Comparison of ENCODE assay signal across 28 cellular contexts in genomic region chr5:37882636-37883035, GRCh38. TPM values are rescaled to one million over a fixed set of nuclear protein-coding genes. Genes with fewer than 3 reads are reported as not detected.
A peak's percentile ranks its signal among the peaks of the same experiment; 100 is the strongest.
DNase-seq lines count a peak whose midpoint lies in the region; ATAC-seq, FAIRE-seq and TF ChIP-seq lines count a peak whose summit lies in the region.
"Had no signal": no experiment of that assay in that cellular context is flagged by ENCODE, and none has a peak within 500 bp of the region (broad histone marks: within the 10 kb centered on the region; RNA-seq: fewer than 3 reads in every experiment).

No MANE protein-coding gene starts in this region.

- no peaks in the 10 kb centered on the region for H3K36me3 ChIP-seq in GM23248 (ENCODE audit: low read depth)
- H3K36me3 ChIP-seq in tibial artery: no peaks in the 10 kb centered on the region
- H3K36me3 ChIP-seq: cardiac muscle cell, gastrocnemius medialis, neural progenitor cell, Peyer's patch, sigmoid colon, tibial nerve had no signal

- TF ChIP-seq CTCF in fibroblast of villous mesenchyme (IDR thresholded peaks at IDR 0.05; ENCODE audit: insufficient read depth, low read depth, low read length) (no peak), tibial artery (IDR thresholded peaks at IDR 0.05) (no peak)

- H3K9me3 ChIP-seq in GM23248 (ENCODE audit: low read depth) (no peaks in the 10 kb centered on the region), tibial artery (no peaks in the 10 kb centered on the region)
- H3K9me3 ChIP-seq: gastrocnemius medialis, Peyer's patch, sigmoid colon, tibial nerve had no signal

- H3K4me2 ChIP-seq in GM23248 (ENCODE audit: unreplicated experiment): no peak overlapping the region
- H3K4me2 ChIP-seq: neural progenitor cell had no signal

- peak; percentile 17 for DNase-seq in GM23248
- peak; percentile 69 for DNase-seq in amniotic epithelial cell (ENCODE audit: low read depth)
- peak; percentile 84 for DNase-seq in fibroblast of villous mesenchyme (ENCODE audit: low read depth)
- DNase-seq in myocyte (ENCODE audit: low read depth): peak; percentile 60
- DNase-seq in urothelium cell line (ENCODE audit: low spot score): no peak
- DNase-seq in amygdala (lab: John Stamatoyannopoulos, UW): no peak
- no peak for DNase-seq in tibial artery
- DNase-seq: activated CD8-positive, alpha-beta T cell treated with anti-CD3 and anti-CD28 coated beads for 36 hours; activated naive CD4-positive, alpha-beta T cell treated with anti-CD3 and anti-CD28 coated beads, Interleukin-2, amount 10 ng/mL, durations not matched to agents 7 days and 5 days; amniotic stem cell; DMS153; gastrocnemius medialis; H7; left cardiac atrium; NCI-H1048; NCI-H2107; NCI-H748 treated with DMSO at 0.1 percent for 48 hours; Peyer's patch; SHP77 treated with DMSO at 0.1 percent for 48 hours; sigmoid colon; stimulated activated CD4-positive, alpha-beta T cell treated with anti-CD3 and anti-CD28 coated beads, Interleukin-4, amount 100 ng/mL, for 1 hour had no signal

- H3K27ac ChIP-seq in GM23248 (no peak overlapping the region), tibial artery (no peak overlapping the region)
- H3K27ac ChIP-seq: cardiac muscle cell, gastrocnemius medialis, HL-60, neural progenitor cell, Peyer's patch, sigmoid colon, tibial nerve had no signal

- FAIRE-seq in urothelium cell line (lab: Jason Lieb, UNC): no peak
- FAIRE-seq: G401.6 had no signal

- no peaks in the 10 kb centered on the region for H3K79me2 ChIP-seq in GM23248 (ENCODE audit: insufficient read depth)

- H3K9ac ChIP-seq in GM23248: no peak overlapping the region
- H3K9ac ChIP-seq: neural progenitor cell had no signal

- WGBS in GM23248 (ENCODE audit: low coverage in 1 of 2, low lambda C conversion rate in 2 of 2, missing lambda C conversion rate in 2 of 2), 2 experiments: 20 to 24% methylated on average over 3 of the region's 3 CpGs

- in situ Hi-C loops in GM23248 (cut with MboI): no loop called here

- H3K27me3 ChIP-seq in GM23248 (replicated peaks; ENCODE audit: insufficient read depth) (no peaks in the 10 kb centered on the region), tibial artery (no peaks in the 10 kb centered on the region)
- H3K27me3 ChIP-seq: cardiac muscle cell, Peyer's patch, sigmoid colon, tibial nerve had no signal

- H3K4me1 ChIP-seq in GM23248 (ENCODE audit: insufficient read depth) (no peaks in the 10 kb centered on the region; the same call in 1 of the 2 replicates), tibial artery (no peaks in the 10 kb centered on the region)
- H3K4me1 ChIP-seq: gastrocnemius medialis, Peyer's patch, tibial nerve had no signal

- H2AFZ ChIP-seq in GM23248: no peak overlapping the region
- H2AFZ ChIP-seq: neural progenitor cell had no signal

- intact Hi-C loops in tibial artery (cut with DNase I; ENCODE audit: low total_unique reads): no loop called here

- H3K9me2 ChIP-seq in GM23248 (ENCODE audit: insufficient read depth): no peaks in the 10 kb centered on the region

- no peak for ATAC-seq in HG02970 (IDR thresholded peaks at IDR 0.05; ENCODE audit: low FRiP score, unreplicated experiment)
- ATAC-seq: activated CD8-positive, alpha-beta T cell treated with anti-CD3 and anti-CD28 coated beads for 36 hours; activated T-helper 17 cell treated with anti-CD3 and anti-CD28 coated beads, Interleukin-2, amount 50 U/mL, for 72 hours; gastrocnemius medialis; left cardiac atrium had no signal

- H4K20me1 ChIP-seq in GM23248 (ENCODE audit: insufficient read depth): no peaks in the 10 kb centered on the region

- H3F3A ChIP-seq in GM23248 (ENCODE audit: insufficient read depth): no peaks in the 10 kb centered on the region

- H3K4me3 ChIP-seq in GM23248 (no peak overlapping the region), fibroblast of villous mesenchyme (ENCODE audit: low read depth, low read length) (no peak overlapping the region), tibial artery (no peak overlapping the region)
- H3K4me3 ChIP-seq: cardiac muscle cell, gastrocnemius medialis, neural progenitor cell, Peyer's patch, sigmoid colon, tibial nerve had no signal

RNA-seq across cellular contexts. Expression of gene GDNF, which starts 42.8 kb away (rescaled TPM):
- 2.9 and 3.7 TPM in 2 replicates for total RNA-seq in GM23248 (2014; rRNA removed; shearing (Covaris generic))
- polyA plus RNA-seq in GM23248 (2016; fragmentation: Nextera tagmentation; extraction: Ambion mirVana): 1.5 and 1.7 TPM in 2 replicates
- total RNA-seq in fibroblast of villous mesenchyme (0.43 and 1.6 TPM in 2 replicates), myocyte (2.7 and 2.9 TPM in 2 replicates)
- 6.4 TPM for polyA plus RNA-seq in myocyte (2012)
- total RNA-seq: activated CD8-positive, alpha-beta T cell treated with anti-CD3 and anti-CD28 coated beads for 36 hours; activated T-helper 17 cell treated with anti-CD3 and anti-CD28 coated beads, Interleukin-2, amount 50 U/mL, for 72 hours; cardiac muscle cell; tibial nerve had no signal
- polyA plus RNA-seq: cardiac muscle cell had no signal

Comparison
In these comparisons a context has a peak if more than half of its experiments do, and no peak if none do; other contexts are left out.
1. DNase-seq: peak in GM23248 (single experiment), amniotic epithelial cell (single experiment), fibroblast of villous mesenchyme (single experiment) and myocyte (single experiment); none in urothelium cell line (single experiment), amygdala (0 of 56) and tibial artery (0 of 2).